Comparison of ENCODE assay signal across 2 cellular contexts in genomic region chr4:170281027-170281426, GRCh38.
TF ChIP-seq lines count a peak whose summit lies in the region.

No MANE protein-coding gene starts in this region.

TF ChIP-seq in HepG2, 621 proteins besides CTCF, POLR2A, EP300 and RAD21 (continued from another document):
- TF ChIP-seq SOX13 (IDR thresholded peaks at IDR 0.05) (no peak), SOX13 (CRISPR knock-in tag; conservative IDR thresholded peaks at IDR 0.05 in 1 of 2, IDR thresholded peaks at IDR 0.05 in 1 of 2) (no peak)

TF ChIP-seq in K562, 482 proteins besides CTCF, POLR2A, EP300 and RAD21 (continued from another document):
- TF ChIP-seq CBX3 (IDR thresholded peaks at IDR 0.05; ENCODE audit: borderline replicate concordance in 1 of 2, low read length in 2 of 2): no peak
- no peak for TF ChIP-seq CHCHD3 (CRISPR knock-in tag; IDR thresholded peaks at IDR 0.05)
- TF ChIP-seq TARDBP (IDR thresholded peaks at IDR 0.05): no peak
- no peak for TF ChIP-seq ZNF445 (CRISPR knock-in tag; IDR thresholded peaks at IDR 0.05; ENCODE audit: low read depth)
- TF ChIP-seq GABPB2 (CRISPR knock-in tag; conservative IDR thresholded peaks at IDR 0.05): no peak
TF ChIP-seq in K562: peak in this region for 2.
